10 cellular contexts compared by ENCODE assay signal in genomic region chr21:45443595-45444181, GRCh38. TPM values are rescaled to one million over a fixed set of nuclear protein-coding genes. Genes with fewer than 3 reads are reported as not detected.
DNase-seq lines count a peak whose midpoint lies in the region; ATAC-seq, FAIRE-seq and TF ChIP-seq lines count a peak whose summit lies in the region.
"Had no signal": no experiment of that assay in that cellular context is flagged by ENCODE, and none has a peak within 500 bp of the region (broad histone marks: within the 10 kb centered on the region; RNA-seq: fewer than 3 reads in every experiment).

No MANE protein-coding gene starts in this region.

- TF ChIP-seq CTCF in GM06990 (IDR thresholded peaks at IDR 0.05; ENCODE audit: insufficient read depth, low read length, poor library complexity, severe bottlenecking): peak; percentile 31
- TF ChIP-seq CTCF in RWPE2 (IDR thresholded peaks at IDR 0.05; ENCODE audit: poor library complexity, severe bottlenecking): peak; percentile 22
- no peak for TF ChIP-seq CTCF in kidney (IDR thresholded peaks at IDR 0.05; ENCODE audit: borderline replicate concordance, extremely low read depth, insufficient read depth)
- TF ChIP-seq CTCF in lower lobe of right lung (IDR thresholded peaks at IDR 0.05): no peak

- no peak overlapping the region for H3K4me3 ChIP-seq in GM06990 (replicated peaks; ENCODE audit: low read depth, low read length)
- H3K4me3 ChIP-seq in RWPE2 (ENCODE audit: severe bottlenecking): no peak overlapping the region
- H3K4me3 ChIP-seq in kidney (ENCODE audit: low read length in 2 of 2): no peak overlapping the region
- no peak overlapping the region for H3K4me3 ChIP-seq in lower lobe of right lung

- no peak for FAIRE-seq in kidney (lab: Jason Lieb, UNC)
- FAIRE-seq: D721Med had no signal

- H3K36me3 ChIP-seq in GM06990 (ENCODE audit: control insufficient read depth, insufficient read depth, low read length) (no peaks in the 10 kb centered on the region), RWPE2 (ENCODE audit: low read depth) (no peaks in the 10 kb centered on the region), kidney (ENCODE audit: control insufficient read depth in 1 of 2, insufficient read depth in 2 of 2, low read length in 2 of 2) (peaks cover 5 to 7% of the 10 kb centered on the region in 2 donors), lower lobe of right lung (no peaks in the 10 kb centered on the region)

- peak; percentile 56 for DNase-seq in Ammon's horn (ENCODE audit: low spot score)
- no peak for DNase-seq in GM06990 (ENCODE audit: extremely low read depth, insufficient read length)
- DNase-seq in RWPE2 (ENCODE audit: low spot score): no peak
- DNase-seq in kidney: peak; percentile 67
- no peak for DNase-seq in lower lobe of right lung
- no peak for DNase-seq in LoVo (ENCODE audit: low spot score)
- DNase-seq in iPS-NIHi11 (ENCODE audit: low spot score): no peak
- DNase-seq: activated B cell treated with CpG ODN at 0.5 μM for 24 hours, NCI-H1105 had no signal

- H3K9me3 ChIP-seq in RWPE2 (ENCODE audit: severe bottlenecking) (peaks cover 6% of the 10 kb centered on the region), kidney (ENCODE audit: control insufficient read depth in 1 of 2, low read length in 2 of 2) (peaks cover 0 to 3% of the 10 kb centered on the region in 2 donors), lower lobe of right lung (no peaks in the 10 kb centered on the region)

- intact Hi-C loops in kidney (cut with DNase I) (loop anchor here (5.0 kb wide), 1 partner anchor 151 kb away; no protein-coding TSS in a partner anchor), lower lobe of right lung (cut with DNase I) (no loop called here)

- ATAC-seq in RWPE2 (ENCODE audit: low read depth) (no peak), lower lobe of right lung (no peak)

- no peak overlapping the region for H3K27ac ChIP-seq in RWPE2 (ENCODE audit: poor library complexity, severe bottlenecking)
- H3K27ac ChIP-seq in kidney (ENCODE audit: low read depth in 2 of 2, low read length in 2 of 2): no peak overlapping the region
- H3K27ac ChIP-seq in lower lobe of right lung: no peak overlapping the region

- no peaks in the 10 kb centered on the region; the same call in 1 of the 2 replicates for H3K27me3 ChIP-seq in GM06990 (replicated peaks; ENCODE audit: control insufficient read depth, insufficient read depth, low read length)
- no peaks in the 10 kb centered on the region for H3K27me3 ChIP-seq in RWPE2 (ENCODE audit: insufficient read depth, poor library complexity, severe bottlenecking)
- no peaks in the 10 kb centered on the region for H3K27me3 ChIP-seq in lower lobe of right lung (ENCODE audit: low read depth)

- no peaks in the 10 kb centered on the region for H3K4me1 ChIP-seq in RWPE2 (ENCODE audit: insufficient read depth, poor library complexity, severe bottlenecking)
- peaks cover 6 to 11% of the 10 kb centered on the region in 2 donors for H3K4me1 ChIP-seq in kidney (ENCODE audit: control insufficient read depth in 1 of 2, insufficient read depth in 1 of 2, low read depth in 1 of 2, low read length in 2 of 2)
- H3K4me1 ChIP-seq in lower lobe of right lung: peaks cover 11% of the 10 kb centered on the region

- H3K9ac ChIP-seq in kidney (ENCODE audit: low read length in 2 of 2): no peak overlapping the region

RNA-seq across cellular contexts. Expression of gene COL18A1, which starts 38.7 kb away (rescaled TPM):
- total RNA-seq in kidney: 316 TPM
- polyA plus RNA-seq in kidney (ENCODE audit: insufficient read depth, low read depth, low replicate concordance): 150 TPM
- 45.1 TPM for total RNA-seq in lower lobe of right lung

Comparison
In these comparisons a context has a peak if more than half of its experiments do, and no peak if none do; other contexts are left out.
1. DNase-seq: peak in Ammon's horn (single experiment) and kidney (single experiment); none in GM06990 (single experiment), RWPE2 (single experiment), lower lobe of right lung (single experiment), LoVo (single experiment) and iPS-NIHi11 (single experiment).
2. CTCF ChIP-seq: peak in GM06990 (single experiment) and RWPE2 (single experiment); none in kidney (single experiment) and lower lobe of right lung (single experiment).